8 cellular contexts compared by ENCODE assay signal in the genomic region with DNA sequence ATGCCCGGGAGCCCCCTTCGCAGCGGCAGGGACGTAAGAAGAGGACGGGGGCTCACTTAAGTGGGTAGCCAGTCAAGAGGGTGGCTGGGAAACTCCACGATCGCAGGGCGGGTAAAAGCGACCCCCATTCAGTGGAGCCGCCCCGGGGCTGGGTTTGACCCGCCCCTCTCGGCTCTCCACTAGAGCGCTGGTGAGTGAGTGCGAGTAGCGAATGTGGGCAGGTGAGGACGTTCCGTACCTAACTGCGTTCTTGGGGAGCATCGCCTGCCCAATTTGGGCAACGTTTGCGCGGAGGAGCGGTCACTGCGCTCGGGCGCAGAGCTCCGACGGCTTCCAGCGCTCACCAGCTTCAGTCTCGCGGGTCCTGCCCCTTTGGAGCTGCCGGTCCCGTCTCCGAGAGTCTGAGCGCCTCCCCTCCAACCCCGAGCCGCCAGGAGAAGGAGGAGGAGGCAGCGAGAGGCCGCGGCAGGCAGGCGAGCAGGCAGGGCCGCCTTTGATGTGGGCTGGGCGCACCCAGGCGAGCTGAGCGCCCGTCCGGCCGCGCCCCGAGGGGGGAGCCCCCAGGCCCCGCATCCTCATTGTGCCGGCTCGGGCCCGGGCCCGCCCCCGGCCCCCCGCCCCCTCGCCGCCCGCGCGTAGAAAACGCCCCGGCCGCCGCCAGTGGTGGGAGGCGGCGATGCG. TPM values are rescaled to one million over a fixed set of nuclear protein-coding genes. Genes with fewer than 3 reads are reported as not detected.
DNase-seq lines count a peak whose midpoint lies in the region; ATAC-seq, FAIRE-seq and TF ChIP-seq lines count a peak whose summit lies in the region.

FGF18 (plus strand) TSS at position 666 of the 681 bp plus-strand sequence. CDS start 553 bp downstream, outside the sequence.

- DNase-seq in ELR (ENCODE audit: low read depth) (peak; percentile 77), H7 (peak; percentile 90), NCI-H2196 treated with DMSO at 0.1 percent for 48 hours (lab: John Stamatoyannopoulos, UW; ENCODE audit: unreplicated experiment) (peak; percentile 43), frontal cortex (ENCODE audit: low spot score in 2 of 2) (peak; percentile 30 to 53), omental fat pad (ENCODE audit: low spot score) (no peak)
- peak; percentile 41 for DNase-seq in activated T-helper 1 cell treated with anti-CD3 and anti-CD28 coated beads, Interleukin-12 subunit alpha, Interleukin-12 subunit beta, Interleukin-2, Interleukin-4 antibody, amounts not matched to agents 30 ng/mL and 10 ng/mL and 1 ng/mL, durations not matched to agents 14 hours and 24 hours and 36 hours (ENCODE audit: low spot score)

- no peak for TF ChIP-seq CTCF in omental fat pad (IDR thresholded peaks at IDR 0.05)

- peaks cover 5% of the 10 kb centered on the region for H3K4me1 Mint-ChIP-seq in activated T-helper 1 cell treated with anti-CD3 and anti-CD28 coated beads, Interleukin-12 subunit alpha, Interleukin-12 subunit beta, Interleukin-2, Interleukin-4 antibody, amounts not matched to agents 30 ng/mL and 10 ng/mL and 1 ng/mL, durations not matched to agents 14 hours and 24 hours and 36 hours (ENCODE audit: low read depth)

- peaks cover 2% of the 10 kb centered on the region for H3K36me3 Mint-ChIP-seq in activated T-helper 1 cell treated with anti-CD3 and anti-CD28 coated beads, Interleukin-12 subunit alpha, Interleukin-12 subunit beta, Interleukin-2, Interleukin-4 antibody, amounts not matched to agents 30 ng/mL and 10 ng/mL and 1 ng/mL, durations not matched to agents 14 hours and 24 hours and 36 hours (ENCODE audit: low read depth)

- peak within 1 kb of the TSS; percentile 76 for H3K4me3 Mint-ChIP-seq in activated T-helper 1 cell treated with anti-CD3 and anti-CD28 coated beads, Interleukin-12 subunit alpha, Interleukin-12 subunit beta, Interleukin-2, Interleukin-4 antibody, amounts not matched to agents 30 ng/mL and 10 ng/mL and 1 ng/mL, durations not matched to agents 14 hours and 24 hours and 36 hours

- peaks cover 36% of the 10 kb centered on the region for H3K27me3 ChIP-seq in H7 (ENCODE audit: control insufficient read depth, insufficient read depth, low read length)

- no peak for FAIRE-seq in frontal cortex (lab: Jason Lieb, UNC)

- peaks cover 24% of the 10 kb centered on the region for H3K27me3 Mint-ChIP-seq in activated T-helper 1 cell treated with anti-CD3 and anti-CD28 coated beads, Interleukin-12 subunit alpha, Interleukin-12 subunit beta, Interleukin-2, Interleukin-4 antibody, amounts not matched to agents 30 ng/mL and 10 ng/mL and 1 ng/mL, durations not matched to agents 14 hours and 24 hours and 36 hours (ENCODE audit: insufficient read depth)

- no peaks in the 10 kb centered on the region for H3K9me3 Mint-ChIP-seq in activated T-helper 1 cell treated with anti-CD3 and anti-CD28 coated beads, Interleukin-12 subunit alpha, Interleukin-12 subunit beta, Interleukin-2, Interleukin-4 antibody, amounts not matched to agents 30 ng/mL and 10 ng/mL and 1 ng/mL, durations not matched to agents 14 hours and 24 hours and 36 hours

- intact Hi-C loops in activated T-helper 1 cell treated with anti-CD3 and anti-CD28 coated beads, Interleukin-12 subunit alpha, Interleukin-12 subunit beta, Interleukin-2, Interleukin-4 antibody, amounts not matched to agents 30 ng/mL and 10 ng/mL and 1 ng/mL, durations not matched to agents 14 hours and 24 hours and 36 hours (cut with micrococcal nuclease) = loop anchor here (1.0 to 10.0 kb wide), 5 partner anchors 188 to 646 kb away; partner anchors contain the start of gene FBXW11

- no peaks in the 10 kb centered on the region for H3K36me3 ChIP-seq in H7 (replicated peaks; ENCODE audit: control insufficient read depth, insufficient read depth, low read length)

- no peak within 1 kb of the TSS for H3K27ac Mint-ChIP-seq in activated T-helper 1 cell treated with anti-CD3 and anti-CD28 coated beads, Interleukin-12 subunit alpha, Interleukin-12 subunit beta, Interleukin-2, Interleukin-4 antibody, amounts not matched to agents 30 ng/mL and 10 ng/mL and 1 ng/mL, durations not matched to agents 14 hours and 24 hours and 36 hours

- peak within 1 kb of the TSS; percentile 69 for H3K4me3 ChIP-seq in H7 (ENCODE audit: insufficient read depth, low read depth, low read length)

- ATAC-seq in omental fat pad (ENCODE audit: low FRiP score) (peak; percentile 68), GM21786 (IDR thresholded peaks at IDR 0.05; ENCODE audit: unreplicated experiment) (no peak), GM18873 (IDR thresholded peaks at IDR 0.05; ENCODE audit: low FRiP score, unreplicated experiment) (no peak)

RNA-seq across cellular contexts. Expression of gene FGF18, which starts in this region (rescaled TPM):
- 1.9 TPM in 2 replicates for total RNA-seq in H7 (2014; rRNA removed; shearing (Covaris generic))
- 0.17 and 0.21 TPM in 2 replicates for total RNA-seq in activated T-helper 1 cell treated with anti-CD3 and anti-CD28 coated beads, Interleukin-12 subunit alpha, Interleukin-12 subunit beta, Interleukin-2, Interleukin-4 antibody, amounts not matched to agents 30 ng/mL and 10 ng/mL and 1 ng/mL, durations not matched to agents 14 hours and 24 hours and 36 hours
- total RNA-seq in frontal cortex (0.82 TPM), omental fat pad (1 to 10 TPM in 3 of 4 donors, under 1 TPM in 1; 0.79 to 7.5 (median 2.1) TPM)

Comparison
In these comparisons a context has a peak if more than half of its experiments do, and no peak if none do; other contexts are left out.
1. Peak in DNase-seq in activated T-helper 1 cell treated with anti-CD3 and anti-CD28 coated beads, Interleukin-12 subunit alpha, Interleukin-12 subunit beta, Interleukin-2, Interleukin-4 antibody, amounts not matched to agents 30 ng/mL and 10 ng/mL and 1 ng/mL, durations not matched to agents 14 hours and 24 hours and 36 hours; RNA of the gene not detected or under 1 TPM.
2. Peak in DNase-seq in frontal cortex; RNA of the gene not detected or under 1 TPM.